In genomic region chr13:98599502-98600328, GRCh38 we compare ENCODE assay signal across 27 cellular contexts. TPM values are rescaled to one million over a fixed set of nuclear protein-coding genes. Genes with fewer than 3 reads are reported as not detected.
DNase-seq lines count a peak whose midpoint lies in the region; FAIRE-seq and TF ChIP-seq lines count a peak whose summit lies in the region.
"Had no signal": no experiment of that assay in that cellular context is flagged by ENCODE, and none has a peak within 500 bp of the region (broad histone marks: within the 10 kb centered on the region; RNA-seq: fewer than 3 reads in every experiment).

No MANE protein-coding gene starts in this region.

- DNase-seq in ELF-1 (ENCODE audit: low read depth, low spot score) (peak; percentile 53), astrocyte (ENCODE audit: low read depth) (no peak), iPS-NIHi7 (ENCODE audit: extremely low spot score) (peak; percentile 61), progenitor cell of endocrine pancreas (ENCODE audit: low spot score, unreplicated experiment) (no peak), OCI-M2 (lab: John Stamatoyannopoulos, UW; ENCODE audit: unreplicated experiment) (no peak), NCI-H1092 (lab: John Stamatoyannopoulos, UW) (no peak), NCI-H2107 treated with DMSO at 0.1 percent for 48 hours (lab: John Stamatoyannopoulos, UW; ENCODE audit: unreplicated experiment) (no peak)
- DNase-seq: activated CD4-positive, alpha-beta T cell treated with anti-CD3 and anti-CD28 coated beads for 48 hours; activated CD8-positive, alpha-beta memory T cell treated with anti-CD3 and anti-CD28 coated beads, Interleukin-2, amount 10 ng/mL, durations not matched to agents 7 days and 5 days; dermis blood vessel endothelial cell; DMS79; hypothalamus; NCI-H146; NCI-H2171; NCI-H526 treated with DMSO at 0.1 percent for 48 hours; nephron progenitor cell; psoas muscle; stimulated activated CD4-positive, alpha-beta T cell treated with anti-CD3 and anti-CD28 coated beads, Interleukin-2, amount 100 ng/mL, for 48 hours; stimulated activated naive CD4-positive, alpha-beta T cell treated with Interleukin-2 at 50 U/mL for 16 hours had no signal

- no peak overlapping the region for H3K4me3 ChIP-seq in astrocyte (ENCODE audit: insufficient read depth, low read depth, low read length)
- H3K4me3 ChIP-seq: HAP-1, psoas muscle, smooth muscle cell, thyroid gland had no signal

- no peaks in the 10 kb centered on the region for H3K79me2 ChIP-seq in astrocyte (ENCODE audit: insufficient read depth, low read length)

- H4K20me1 ChIP-seq in astrocyte (ENCODE audit: insufficient read depth, low read length), result no peaks in the 10 kb centered on the region

- no peaks in the 10 kb centered on the region for H3K9me3 ChIP-seq in astrocyte (ENCODE audit: insufficient read depth, low read depth, low read length)
- H3K9me3 ChIP-seq: HAP-1, psoas muscle, thyroid gland had no signal

- FAIRE-seq in astrocyte (lab: Jason Lieb, UNC), result no peak
- FAIRE-seq: bronchial epithelial cell, endothelial cell of umbilical vein had no signal

- peak overlapping the region; percentile 4 for H3K27ac Mint-ChIP-seq in astrocyte (ENCODE audit: unreplicated experiment)
- H3K27ac Mint-ChIP-seq in progenitor cell of endocrine pancreas, result peak overlapping the region; percentile 93
- H3K27ac Mint-ChIP-seq: activated CD8-positive, alpha-beta memory T cell treated with anti-CD3 and anti-CD28 coated beads, Interleukin-2, amount 10 ng/mL, durations not matched to agents 7 days and 5 days; B cell; IgD-negative memory B cell; nephron progenitor cell had no signal

- H3K4me2 ChIP-seq in astrocyte (ENCODE audit: low read length), result no peak overlapping the region
- H3K4me2 ChIP-seq: smooth muscle cell had no signal

- no peak for TF ChIP-seq CTCF in astrocyte (IDR thresholded peaks at IDR 0.05; ENCODE audit: insufficient read depth, low read depth, low read length)
- TF ChIP-seq CTCF in progenitor cell of endocrine pancreas (IDR thresholded peaks at IDR 0.05; ENCODE audit: unreplicated experiment), result no peak

- no peak overlapping the region for H3K9ac ChIP-seq in astrocyte (ENCODE audit: low read length)

- H3K9me3 Mint-ChIP-seq in astrocyte (ENCODE audit: unreplicated experiment) (no peaks in the 10 kb centered on the region), progenitor cell of endocrine pancreas (ENCODE audit: low read depth) (peaks cover 3% of the 10 kb centered on the region)
- H3K9me3 Mint-ChIP-seq: IgD-negative memory B cell, nephron progenitor cell had no signal

- H3K27me3 ChIP-seq in astrocyte (ENCODE audit: insufficient read depth, low read length), result no peaks in the 10 kb centered on the region
- H3K27me3 ChIP-seq: thyroid gland had no signal

- no peak overlapping the region for H2AFZ ChIP-seq in astrocyte (ENCODE audit: low read depth, low read length)

- H3K27me3 Mint-ChIP-seq in astrocyte (ENCODE audit: low read depth, unreplicated experiment) (peaks cover 2% of the 10 kb centered on the region), progenitor cell of endocrine pancreas (no peaks in the 10 kb centered on the region)
- H3K27me3 Mint-ChIP-seq: B cell, IgD-negative memory B cell had no signal

- peaks cover 5% of the 10 kb centered on the region for H3K4me1 ChIP-seq in astrocyte (ENCODE audit: insufficient read depth, low read length)
- H3K4me1 ChIP-seq: psoas muscle had no signal

- no peaks in the 10 kb centered on the region for H3K36me3 ChIP-seq in astrocyte (ENCODE audit: insufficient read depth, low read length)
- H3K36me3 ChIP-seq: HAP-1, thyroid gland had no signal

- H3K4me3 Mint-ChIP-seq in astrocyte (ENCODE audit: unreplicated experiment), result no peak overlapping the region
- no peak overlapping the region for H3K4me3 Mint-ChIP-seq in progenitor cell of endocrine pancreas (ENCODE audit: low read depth)
- H3K4me3 Mint-ChIP-seq: activated CD8-positive, alpha-beta memory T cell treated with anti-CD3 and anti-CD28 coated beads, Interleukin-2, amount 10 ng/mL, durations not matched to agents 7 days and 5 days; B cell; IgD-negative memory B cell; nephron progenitor cell had no signal

- H3K27ac ChIP-seq in astrocyte (ENCODE audit: low read depth, low read length), result no peak overlapping the region
- H3K27ac ChIP-seq: psoas muscle, RWPE1 had no signal

- H3K36me3 Mint-ChIP-seq in astrocyte (ENCODE audit: low read depth, unreplicated experiment) (no peaks in the 10 kb centered on the region), progenitor cell of endocrine pancreas (ENCODE audit: insufficient read depth) (no peaks in the 10 kb centered on the region)
- H3K36me3 Mint-ChIP-seq: IgD-negative memory B cell had no signal

- peaks cover 10% of the 10 kb centered on the region for H3K4me1 Mint-ChIP-seq in astrocyte (ENCODE audit: low read depth, unreplicated experiment)
- peaks cover 16% of the 10 kb centered on the region for H3K4me1 Mint-ChIP-seq in progenitor cell of endocrine pancreas (ENCODE audit: low read depth)
- H3K4me1 Mint-ChIP-seq: nephron progenitor cell had no signal

RNA-seq across cellular contexts. Expression of gene STK24, which starts 22.8 kb away (rescaled TPM):
- total RNA-seq in astrocyte (86.2 and 96.1 TPM in 2 replicates), progenitor cell of endocrine pancreas (105 and 113 TPM in 2 replicates)

Comparison
In these comparisons a context has a peak if more than half of its experiments do, and no peak if none do; other contexts are left out.
1. DNase-seq: peak in ELF-1 (single experiment) and iPS-NIHi7 (single experiment); none in astrocyte (single experiment), progenitor cell of endocrine pancreas (single experiment), OCI-M2 (single experiment), NCI-H1092 (single experiment) and NCI-H2107 treated with DMSO at 0.1 percent for 48 hours (single experiment).